15 cellular contexts compared by ENCODE assay signal in the genomic region with DNA sequence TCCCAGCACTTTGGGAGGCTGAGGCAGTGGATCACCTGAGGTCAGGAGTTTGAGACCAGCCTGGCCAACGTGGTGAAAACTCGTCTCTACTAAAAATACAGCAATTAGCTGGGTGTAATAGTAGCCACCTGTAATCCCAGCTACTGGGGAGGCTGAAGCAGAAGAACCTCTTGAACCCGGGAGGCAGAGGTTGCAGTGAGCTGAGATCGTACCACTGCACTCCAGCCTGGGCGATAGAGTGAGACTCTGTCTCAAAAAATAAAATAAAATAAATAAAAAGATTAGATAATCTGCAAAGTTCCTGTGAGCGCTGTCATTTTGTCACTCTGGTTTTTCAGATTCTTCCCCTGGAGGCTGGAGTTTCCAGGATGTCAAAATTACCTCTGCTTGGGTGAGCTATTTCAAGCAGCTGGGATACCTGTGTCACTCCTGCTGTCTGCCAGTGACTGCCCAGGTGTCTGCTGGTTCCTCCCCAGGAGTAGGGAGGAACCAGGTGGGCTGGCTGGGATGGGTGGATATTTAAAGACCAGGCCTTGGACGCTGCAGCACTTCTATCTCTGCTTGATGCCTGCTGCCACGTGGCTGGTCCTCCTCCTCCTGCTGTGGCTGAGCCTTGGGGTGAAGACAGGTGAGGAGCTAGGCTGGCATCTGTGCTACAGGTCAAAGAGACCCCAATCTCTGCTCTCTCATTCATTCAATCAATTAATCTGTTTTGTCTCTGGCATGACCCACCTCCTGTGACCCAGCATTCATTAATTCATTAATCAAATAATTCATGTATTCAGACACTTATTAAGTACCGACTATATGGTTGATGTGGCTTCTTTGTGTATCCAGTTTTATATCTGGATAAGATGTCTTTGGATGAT.
DNase-seq lines count a peak whose midpoint lies in the region; ATAC-seq and TF ChIP-seq lines count a peak whose summit lies in the region.
"Had no signal": no experiment of that assay in that cellular context is flagged by ENCODE, and none has a peak within 500 bp of the region (broad histone marks: within the 10 kb centered on the region; RNA-seq: fewer than 3 reads in every experiment).

No MANE protein-coding gene starts in this region.

- H3K4me1 ChIP-seq in MM.1S (ENCODE audit: low read length), result no peaks in the 10 kb centered on the region

- H3K27ac Mint-ChIP-seq in stimulated activated effector memory CD8-positive, alpha-beta T cell treated with anti-CD3 and anti-CD28 coated beads, Interleukin-12 subunit alpha, Interleukin-12 subunit beta, amount 100 ng/mL, for 72 hours, result peak overlapping the region; percentile 33

- H3K27ac ChIP-seq in MM.1S (ENCODE audit: low read length), result no peak overlapping the region
- H3K27ac ChIP-seq: 22Rv1 had no signal

- ATAC-seq in stimulated activated effector memory CD8-positive, alpha-beta T cell treated with anti-CD3 and anti-CD28 coated beads, Interleukin-12 subunit alpha, Interleukin-12 subunit beta, amount 100 ng/mL, for 72 hours, result no peak
- ATAC-seq in GM21619 (IDR thresholded peaks at IDR 0.05; ENCODE audit: unreplicated experiment), result no peak
- ATAC-seq in HG03439 (IDR thresholded peaks at IDR 0.05; ENCODE audit: unreplicated experiment), result no peak
- ATAC-seq: PC-3, Right ventricle myocardium inferior had no signal

- H2AFZ ChIP-seq in MM.1S (ENCODE audit: low read length), result no peak overlapping the region

- no peaks in the 10 kb centered on the region for H3K36me3 ChIP-seq in MM.1S (replicated peaks; ENCODE audit: insufficient read depth, low read length)

- H3F3A ChIP-seq in MM.1S (ENCODE audit: insufficient read depth, low read length), result no peaks in the 10 kb centered on the region

- no peaks in the 10 kb centered on the region for H4K20me1 ChIP-seq in MM.1S (ENCODE audit: insufficient read depth, low read length)

- TF ChIP-seq CTCF in MM.1S (IDR thresholded peaks at IDR 0.05; ENCODE audit: low read length), result no peak

- no peaks in the 10 kb centered on the region for H3K27me3 ChIP-seq in MM.1S (replicated peaks; ENCODE audit: insufficient read depth, low read length)

- DNase-seq in activated CD8-positive, alpha-beta memory T cell treated with anti-CD3 and anti-CD28 coated beads, Interleukin-2, amount 50 U/mL, for 48 hours, result peak; percentile 58
- no peak for DNase-seq in activated CD8-positive, alpha-beta memory T cell treated with anti-CD3 and anti-CD28 coated beads, Interleukin-2, amount 50 U/mL, for 4 hours
- peak; percentile 5 for DNase-seq in MM.1S
- peak; percentile 39 for DNase-seq in ecto neural progenitor cell (ENCODE audit: low spot score)
- no peak for DNase-seq in stimulated activated effector memory CD8-positive, alpha-beta T cell treated with anti-CD3 and anti-CD28 coated beads, Interleukin-12 subunit alpha, Interleukin-12 subunit beta, amount 100 ng/mL, for 72 hours (ENCODE audit: low spot score in 2 of 2)
- no peak for DNase-seq in nucleus accumbens (lab: John Stamatoyannopoulos, UW)
- DNase-seq: NCI-H1436 treated with DMSO at 0.1 percent for 48 hours, NCI-H2107, NCI-H226, NCI-H526 treated with DMSO at 0.1 percent for 48 hours, PC-3 had no signal

- H3K4me3 Mint-ChIP-seq in stimulated activated effector memory CD8-positive, alpha-beta T cell treated with anti-CD3 and anti-CD28 coated beads, Interleukin-12 subunit alpha, Interleukin-12 subunit beta, amount 100 ng/mL, for 72 hours, result no peak overlapping the region

- H3K9ac ChIP-seq in MM.1S (ENCODE audit: low read length), result no peak overlapping the region

- no peaks in the 10 kb centered on the region for H3K9me3 ChIP-seq in MM.1S (replicated peaks; ENCODE audit: insufficient read depth, low read length)

- H3K4me2 ChIP-seq in MM.1S (ENCODE audit: low read depth, low read length), result no peak overlapping the region

- no peaks in the 10 kb centered on the region for H3K9me3 Mint-ChIP-seq in stimulated activated effector memory CD8-positive, alpha-beta T cell treated with anti-CD3 and anti-CD28 coated beads, Interleukin-12 subunit alpha, Interleukin-12 subunit beta, amount 100 ng/mL, for 72 hours

- no peaks in the 10 kb centered on the region for H3K79me2 ChIP-seq in MM.1S (ENCODE audit: low read length)

- peaks cover 53% of the 10 kb centered on the region for H3K36me3 Mint-ChIP-seq in stimulated activated effector memory CD8-positive, alpha-beta T cell treated with anti-CD3 and anti-CD28 coated beads, Interleukin-12 subunit alpha, Interleukin-12 subunit beta, amount 100 ng/mL, for 72 hours

- H3K9me2 ChIP-seq in MM.1S (replicated peaks; ENCODE audit: insufficient read depth, low read length), result no peaks in the 10 kb centered on the region

- H3K4me3 ChIP-seq in MM.1S (ENCODE audit: low read length), result no peak overlapping the region

- peaks cover 34% of the 10 kb centered on the region for H3K4me1 Mint-ChIP-seq in stimulated activated effector memory CD8-positive, alpha-beta T cell treated with anti-CD3 and anti-CD28 coated beads, Interleukin-12 subunit alpha, Interleukin-12 subunit beta, amount 100 ng/mL, for 72 hours

Comparison
In these comparisons a context has a peak if more than half of its experiments do, and no peak if none do; other contexts are left out.
1. DNase-seq: peak in activated CD8-positive, alpha-beta memory T cell treated with anti-CD3 and anti-CD28 coated beads, Interleukin-2, amount 50 U/mL, for 48 hours (single experiment), MM.1S (single experiment) and ecto neural progenitor cell (single experiment); none in activated CD8-positive, alpha-beta memory T cell treated with anti-CD3 and anti-CD28 coated beads, Interleukin-2, amount 50 U/mL, for 4 hours (single experiment), stimulated activated effector memory CD8-positive, alpha-beta T cell treated with anti-CD3 and anti-CD28 coated beads, Interleukin-12 subunit alpha, Interleukin-12 subunit beta, amount 100 ng/mL, for 72 hours (0 of 2) and nucleus accumbens (0 of 56).